Comparison of ENCODE assay signal across 10 cellular contexts in genomic region chr9:33140406-33141360, GRCh38. TPM values are rescaled to one million over a fixed set of nuclear protein-coding genes. Genes with fewer than 3 reads are reported as not detected.
A peak's percentile ranks its signal among the peaks of the same experiment; 100 is the strongest.
DNase-seq lines count a peak whose midpoint lies in the region; ATAC-seq and TF ChIP-seq lines count a peak whose summit lies in the region.
"Had no signal": no experiment of that assay in that cellular context is flagged by ENCODE, and none has a peak within 500 bp of the region (broad histone marks: within the 10 kb centered on the region; RNA-seq: fewer than 3 reads in every experiment).

No MANE protein-coding gene starts in this region.

- DNase-seq in CD8-positive, alpha-beta T cell, result no peak
- peak; percentile 11 for DNase-seq in H7
- DNase-seq in coronary artery (ENCODE audit: low spot score), result peak; percentile 46
- DNase-seq in osteoblast (ENCODE audit: insufficient read length, low spot score, missing footprints), result no peak
- no peak for DNase-seq in OCI-M2 (lab: John Stamatoyannopoulos, UW; ENCODE audit: unreplicated experiment)
- no peak for DNase-seq in midbrain (lab: John Stamatoyannopoulos, UW)
- no peak for DNase-seq in DMS153 treated with DMSO at 0.1 percent for 48 hours (lab: John Stamatoyannopoulos, UW; ENCODE audit: unreplicated experiment)
- DNase-seq: RPMI8226 had no signal

- H3K4me1 Mint-ChIP-seq in CD8-positive, alpha-beta T cell (ENCODE audit: low read depth), result peaks cover 95% of the 10 kb centered on the region

- H3K4me3 ChIP-seq in CD8-positive, alpha-beta T cell (ENCODE audit: low read depth, low read length), result no peak overlapping the region
- no peak overlapping the region for H3K4me3 ChIP-seq in H7 (ENCODE audit: insufficient read depth, low read depth, low read length)
- H3K4me3 ChIP-seq in coronary artery, result no peak overlapping the region
- no peak overlapping the region for H3K4me3 ChIP-seq in osteoblast (ENCODE audit: insufficient read depth, low read length)
- H3K4me3 ChIP-seq: mucosa of descending colon had no signal

- H3K36me3 ChIP-seq in CD8-positive, alpha-beta T cell (ENCODE audit: insufficient read depth, low read length), result no peaks in the 10 kb centered on the region
- H3K36me3 ChIP-seq in H7 (replicated peaks; ENCODE audit: control insufficient read depth, insufficient read depth, low read length), result no peaks in the 10 kb centered on the region
- H3K36me3 ChIP-seq in osteoblast (ENCODE audit: insufficient read depth, low read length), result no peaks in the 10 kb centered on the region

- POLR2A ChIA-PET in CD8-positive, alpha-beta T cell (lab: Charles Lee), result interaction anchor here (1.0 to 3.3 kb wide), 5 partner anchors 10 to 27 kb away, joined by 3 to 16 read pairs (median 6); partner anchors contain the start of gene B4GALT1

- peaks cover 76% of the 10 kb centered on the region for H4K20me1 ChIP-seq in osteoblast (ENCODE audit: insufficient read depth, low read length)

- no peaks in the 10 kb centered on the region for H3K9me3 ChIP-seq in CD8-positive, alpha-beta T cell (ENCODE audit: low read length)
- H3K9me3 ChIP-seq in osteoblast (ENCODE audit: low read depth, low read length), result no peaks in the 10 kb centered on the region
- H3K9me3 ChIP-seq: mucosa of descending colon had no signal

- CTCF ChIA-PET in CD8-positive, alpha-beta T cell (lab: Charles Lee), result interaction anchor here (1.0 to 2.1 kb wide), 4 partner anchors 24 to 86 kb away, joined by 3 to 7 read pairs (median 5); partner anchors contain the start of gene B4GALT1

- H3K79me2 ChIP-seq in osteoblast (ENCODE audit: insufficient read depth, low read length), result peaks cover 98% of the 10 kb centered on the region

- no peak for TF ChIP-seq CTCF in CD8-positive, alpha-beta T cell (IDR thresholded peaks at IDR 0.05)
- TF ChIP-seq CTCF in coronary artery (IDR thresholded peaks at IDR 0.05) (no peak), osteoblast (IDR thresholded peaks at IDR 0.05; ENCODE audit: extremely low read depth, low read depth, low read length) (no peak)

- no peaks in the 10 kb centered on the region for H3K9me3 Mint-ChIP-seq in CD8-positive, alpha-beta T cell

- no peak overlapping the region for H2AFZ ChIP-seq in osteoblast (ENCODE audit: low read length)

- H3K36me3 Mint-ChIP-seq in CD8-positive, alpha-beta T cell, result peaks cover 5% of the 10 kb centered on the region

- H3K4me3 Mint-ChIP-seq in CD8-positive, alpha-beta T cell, result peak overlapping the region; percentile 46

- H3K4me2 ChIP-seq in osteoblast (ENCODE audit: insufficient read depth, low read length), result peak overlapping the region; percentile 2

- H3K27ac ChIP-seq in CD8-positive, alpha-beta T cell (ENCODE audit: low read depth, low read length), result peak overlapping the region; percentile 43
- peak overlapping the region in 1 of 2 donors; percentile 50 for H3K27ac ChIP-seq in coronary artery
- H3K27ac ChIP-seq in osteoblast (ENCODE audit: low read depth, low read length), result peak overlapping the region; percentile 51

- ATAC-seq in CD8-positive, alpha-beta T cell, result peak; percentile 13
- ATAC-seq in HG02970 (IDR thresholded peaks at IDR 0.05; ENCODE audit: low FRiP score, unreplicated experiment), result no peak

- H3K27ac Mint-ChIP-seq in CD8-positive, alpha-beta T cell, result peak overlapping the region; percentile 95

- no peaks in the 10 kb centered on the region for H3K27me3 Mint-ChIP-seq in CD8-positive, alpha-beta T cell (ENCODE audit: low read depth)

- intact Hi-C loops in CD8-positive, alpha-beta T cell (cut with DNase I, micrococcal nuclease), result loop anchor here in 1 of 2 experiments (1.0 to 2.0 kb wide), 2 partner anchors 27 to 60 kb away; partner anchors contain the start of gene B4GALT1

- H3K4me1 ChIP-seq in CD8-positive, alpha-beta T cell (ENCODE audit: insufficient read depth, low read length), result peaks cover 100% of the 10 kb centered on the region
- H3K4me1 ChIP-seq in osteoblast (ENCODE audit: insufficient read depth, low read length), result peaks cover 49% of the 10 kb centered on the region

- H3K27me3 ChIP-seq in CD8-positive, alpha-beta T cell (ENCODE audit: insufficient read depth, low read length), result no peaks in the 10 kb centered on the region
- H3K27me3 ChIP-seq in H7 (ENCODE audit: control insufficient read depth, insufficient read depth, low read length) (no peaks in the 10 kb centered on the region), osteoblast (ENCODE audit: insufficient read depth, low read length) (no peaks in the 10 kb centered on the region)

RNA-seq across cellular contexts. Expression of gene B4GALT1, which starts 26.5 kb away (rescaled TPM):
- 100 to 1,000 TPM; 139 to 140 TPM for total RNA-seq in CD8-positive, alpha-beta T cell
- total RNA-seq in H7 (2014; rRNA removed; shearing (Covaris generic)), result 5.5 and 6.7 TPM in 2 replicates
- 63.7 and 76.3 TPM in 2 replicates for total RNA-seq in osteoblast

Comparison
In these comparisons a context has a peak if more than half of its experiments do, and no peak if none do; other contexts are left out.
1. DNase-seq: peak in H7 (single experiment) and coronary artery (single experiment); none in CD8-positive, alpha-beta T cell (0 of 7), osteoblast (single experiment), OCI-M2 (single experiment), midbrain (single experiment) and DMS153 treated with DMSO at 0.1 percent for 48 hours (single experiment).